Comparison of ENCODE assay signal across 19 cellular contexts in genomic region chr9:95783426-95783975, GRCh38.
A peak's percentile ranks its signal among the peaks of the same experiment; 100 is the strongest.
DNase-seq lines count a peak whose midpoint lies in the region; ATAC-seq, FAIRE-seq and TF ChIP-seq lines count a peak whose summit lies in the region.
"Had no signal": no experiment of that assay in that cellular context is flagged by ENCODE, and none has a peak within 500 bp of the region (broad histone marks: within the 10 kb centered on the region; RNA-seq: fewer than 3 reads in every experiment).

No MANE protein-coding gene starts in this region.

- FAIRE-seq in RCC 7860 (lab: Jason Lieb, UNC) (peak; percentile 97), H1 (lab: Jason Lieb, UNC) (no peak)

- H3K9ac ChIP-seq in H1 (replicated peaks in 1 of 4; ENCODE audit: extremely low read depth in 1 of 4, low read depth in 3 of 4, low read length in 3 of 4), result no peak overlapping the region

- H2BK12ac ChIP-seq in H1 (ENCODE audit: low read depth, low read length), result 0 out of 2 replicates have a peak overlapping the region, but pooled peaks have one; percentile 13

- no peak overlapping the region for H2BK15ac ChIP-seq in H1 (ENCODE audit: low read length)

- DNase-seq in H4 (ENCODE audit: low spot score) (peak; percentile 85), RCC 7860 (ENCODE audit: low spot score) (peak; percentile 85), H1 (ENCODE audit: low read depth in 1 of 2, low spot score in 2 of 2) (peak in 1 of 2 experiments; percentile 45), osteoblast (ENCODE audit: insufficient read length, low spot score, missing footprints) (peak; percentile 96), C1 segment of cervical spinal cord (lab: John Stamatoyannopoulos, UW) (no peak), NCI-H69 (lab: John Stamatoyannopoulos, UW) (no peak), SKM-1 (lab: John Stamatoyannopoulos, UW; ENCODE audit: unreplicated experiment) (no peak)
- DNase-seq: activated CD8-positive, alpha-beta memory T cell treated with anti-CD3 and anti-CD28 coated beads, Interleukin-2, amount 50 U/mL, for 48 hours; activated naive CD4-positive, alpha-beta T cell treated with Interleukin-2 at 50 U/mL for 16 hours; esophagus squamous epithelium; HFFc6; kidney glomerular epithelial cell; NCI-H2171 treated with DMSO at 0.1 percent for 48 hours; right cardiac atrium; SHP77 treated with DMSO at 0.1 percent for 48 hours had no signal

- WGBS in H1 (ENCODE audit: extremely low coverage in 1 of 2, insufficient coverage in 1 of 2, insufficient read length in 1 of 2, insufficient replicate concordance in 2 of 2, low coverage in 1 of 2, low lambda C conversion rate in 2 of 2, missing lambda C conversion rate in 1 of 2), 2 experiments, result 85% methylated on average over 13 of the region's 17 CpGs; no CpG with 5 or more reads in 1 of the 2 experiments

- no peak overlapping the region for H3K4ac ChIP-seq in H1 (replicated peaks; ENCODE audit: insufficient read length, low read depth, low read length)

- H3K36me3 ChIP-seq in H1 (ENCODE audit: control insufficient read depth in 2 of 4, insufficient read depth in 4 of 4, low read length in 3 of 4) (no peaks in the 10 kb centered on the region), osteoblast (ENCODE audit: insufficient read depth, low read length) (no peaks in the 10 kb centered on the region)
- H3K36me3 ChIP-seq: esophagus squamous epithelium, neutrophil, suprapubic skin had no signal

- ATAC-seq in GM21619 (IDR thresholded peaks at IDR 0.05; ENCODE audit: unreplicated experiment), result no peak

- H2AFZ ChIP-seq in H1 (ENCODE audit: low read length) (no peak overlapping the region), osteoblast (ENCODE audit: low read length) (peak overlapping the region; percentile 82)
- H2AFZ ChIP-seq: hepatocyte had no signal

- no peaks in the 10 kb centered on the region for H3K9me3 ChIP-seq in H1 (ENCODE audit: insufficient read depth in 2 of 2, low read depth in 1 of 2, low read length in 1 of 2)
- H3K9me3 ChIP-seq in osteoblast (ENCODE audit: low read depth, low read length), result no peaks in the 10 kb centered on the region
- H3K9me3 ChIP-seq: esophagus squamous epithelium, neutrophil, suprapubic skin had no signal

- peak overlapping the region; percentile 15; the same call in 1 of the 2 replicates for H2BK20ac ChIP-seq in H1 (ENCODE audit: low read length)

- H3K4me2 ChIP-seq in H1 (ENCODE audit: insufficient read depth in 1 of 2, low read depth in 2 of 2, low read length in 2 of 2), result no peak overlapping the region
- H3K4me2 ChIP-seq in osteoblast (ENCODE audit: insufficient read depth, low read length), result peak overlapping the region; percentile 60
- H3K4me2 ChIP-seq: hepatocyte had no signal

- H3K23ac ChIP-seq in H1 (ENCODE audit: insufficient read length), result no peak overlapping the region

- H3K79me1 ChIP-seq in H1 (ENCODE audit: low read depth, low read length), result no peaks in the 10 kb centered on the region

- 0 out of 2 replicates have a peak overlapping the region, but pooled peaks have one; percentile 74 for H4K8ac ChIP-seq in H1 (ENCODE audit: extremely low read depth, insufficient read depth, low read length)

- H3K4me1 ChIP-seq in H1 (replicated peaks in 1 of 4; ENCODE audit: control insufficient read depth in 3 of 4, insufficient read depth in 4 of 4, low read length in 3 of 4), result peaks cover 0 to 3% (median 1%) of the 10 kb centered on the region in 4 experiments; a peak in 2 of 7 replicates
- peaks cover 13% of the 10 kb centered on the region for H3K4me1 ChIP-seq in osteoblast (ENCODE audit: insufficient read depth, low read length)
- H3K4me1 ChIP-seq: suprapubic skin had no signal

- peak overlapping the region; percentile 24; the same call in 1 of the 2 replicates for H3K18ac ChIP-seq in H1 (ENCODE audit: extremely low read depth, low read length)

- POLR2A ChIA-PET in H1 (lab: Charles Lee; ENCODE audit: partially characterized antibody), result interaction anchor here (0.8 to 2.7 kb wide), 2 partner anchors 11 to 92 kb away, joined by 3 to 9 read pairs; partner anchors contain the start of gene ERCC6L2

- CTCF ChIA-PET in H1 (lab: Charles Lee; ENCODE audit: partially characterized antibody), result interaction anchor here (1.8 kb wide), 1 partner anchor 12 kb away, joined by 4 read pairs; no protein-coding TSS in a partner anchor

- peak in 1 of 2 experiments; percentile 4; a peak in 1 of 4 replicates for TF ChIP-seq RAD21 in H1 (IDR thresholded peaks at IDR 0.05 in 1 of 2, conservative IDR thresholded peaks at IDR 0.05 in 1 of 2; ENCODE audit: low read depth in 2 of 2, low read length in 2 of 2)

- no peak overlapping the region for H3K4me3 ChIP-seq in H1 (ENCODE audit: extremely low read depth in 1 of 4, insufficient read depth in 2 of 4, low read depth in 3 of 4, low read length in 4 of 4)
- H3K4me3 ChIP-seq in osteoblast (ENCODE audit: insufficient read depth, low read length), result peak overlapping the region; percentile 50
- H3K4me3 ChIP-seq: esophagus squamous epithelium, hepatocyte, suprapubic skin had no signal

- H2AK5ac ChIP-seq in H1 (ENCODE audit: low read depth, low read length), result no peak overlapping the region

- H4K91ac ChIP-seq in H1 (replicated peaks; ENCODE audit: insufficient read length, low read length), result no peak overlapping the region

- H3K14ac ChIP-seq in H1 (ENCODE audit: insufficient read length), result no peak overlapping the region

- TF ChIP-seq POLR2A in H1 (IDR thresholded peaks at IDR 0.05; ENCODE audit: control extremely low read depth in 1 of 2, low read depth in 2 of 2, low read length in 2 of 2), result no peak

- H2BK5ac ChIP-seq in H1 (ENCODE audit: low read depth, low read length), result peak overlapping the region; percentile 49; the same call in 1 of the 2 replicates

- H3K27me3 ChIP-seq in H1 (replicated peaks in 1 of 4; ENCODE audit: control insufficient read depth in 3 of 4, extremely low read depth in 1 of 4, insufficient read depth in 3 of 4, low read length in 3 of 4), result no peaks in the 10 kb centered on the region
- peaks cover 17% of the 10 kb centered on the region for H3K27me3 ChIP-seq in osteoblast (ENCODE audit: insufficient read depth, low read length)
- H3K27me3 ChIP-seq: hepatocyte, neutrophil had no signal

- TF ChIP-seq EP300 in H1 (IDR thresholded peaks at IDR 0.05; ENCODE audit: borderline replicate concordance in 1 of 2, low read depth in 2 of 2, low read length in 2 of 2), result no peak

- H3K27ac ChIP-seq in H1 (ENCODE audit: low read depth, low read length), result no peak overlapping the region
- peak overlapping the region; percentile 26 for H3K27ac ChIP-seq in osteoblast (ENCODE audit: low read depth, low read length)
- H3K27ac ChIP-seq: esophagus squamous epithelium, hepatocyte, neutrophil, suprapubic skin had no signal

- H3K23me2 ChIP-seq in H1 (ENCODE audit: low read depth, low read length), result no peaks in the 10 kb centered on the region

- no peaks in the 10 kb centered on the region for H4K20me1 ChIP-seq in H1 (replicated peaks in 1 of 2; ENCODE audit: control insufficient read depth in 1 of 2, insufficient read depth in 2 of 2, low read length in 2 of 2)
- no peaks in the 10 kb centered on the region for H4K20me1 ChIP-seq in osteoblast (ENCODE audit: insufficient read depth, low read length)

- no peak overlapping the region for H2BK120ac ChIP-seq in H1 (replicated peaks; ENCODE audit: low read depth, low read length)

- no peak overlapping the region for H3K56ac ChIP-seq in H1 (replicated peaks; ENCODE audit: insufficient read length, low read depth, low read length)

- TF ChIP-seq CTCF in H1 (IDR thresholded peaks at IDR 0.05; ENCODE audit: control extremely low read depth in 1 of 3, insufficient read depth in 1 of 3, low read depth in 1 of 3, low read length in 3 of 3) (no peak), osteoblast (IDR thresholded peaks at IDR 0.05; ENCODE audit: extremely low read depth, low read depth, low read length) (no peak)

- no peak overlapping the region for H4K5ac ChIP-seq in H1 (ENCODE audit: insufficient read length, low read depth, low read length)

- no peaks in the 10 kb centered on the region for H3K79me2 ChIP-seq in H1 (ENCODE audit: control insufficient read depth in 1 of 2, insufficient read depth in 2 of 2, low read length in 2 of 2)
- H3K79me2 ChIP-seq in osteoblast (ENCODE audit: insufficient read depth, low read length), result no peaks in the 10 kb centered on the region
- H3K79me2 ChIP-seq: hepatocyte had no signal

TF ChIP-seq in H1, 55 proteins besides CTCF, POLR2A, EP300 and RAD21 (continues in another document):
- no peak for TF ChIP-seq NANOG (IDR thresholded peaks at IDR 0.05; ENCODE audit: insufficient read depth, low read depth, low read length, poor library complexity, severe bottlenecking)
- TF ChIP-seq BCL11A (IDR thresholded peaks at IDR 0.05; ENCODE audit: low read depth in 2 of 2, low read length in 2 of 2), result no peak
- TF ChIP-seq EGR1 (IDR thresholded peaks at IDR 0.05; ENCODE audit: borderline replicate concordance, low read depth, low read length), result no peak
- TF ChIP-seq TEAD4 (IDR thresholded peaks at IDR 0.05; ENCODE audit: low read depth, low read length), result no peak
- TF ChIP-seq E2F6 (IDR thresholded peaks at IDR 0.05), result no peak
- no peak for TF ChIP-seq SP4 (IDR thresholded peaks at IDR 0.05; ENCODE audit: low read length)
- no peak for TF ChIP-seq JUND (IDR thresholded peaks at IDR 0.05; ENCODE audit: low read length)
- TF ChIP-seq BRCA1 (IDR thresholded peaks at IDR 0.05; ENCODE audit: low read depth, low read length), result no peak
- no peak for TF ChIP-seq KDM1A (IDR thresholded peaks at IDR 0.05; ENCODE audit: borderline replicate concordance, low read length)
- no peak for TF ChIP-seq SP1 (IDR thresholded peaks at IDR 0.05; ENCODE audit: low read depth, low read length)
- no peak for TF ChIP-seq RXRA (IDR thresholded peaks at IDR 0.05; ENCODE audit: insufficient read depth, low read depth, low read length)
- TF ChIP-seq POU5F1 (IDR thresholded peaks at IDR 0.05; ENCODE audit: low read depth, low read length), result no peak
- TF ChIP-seq ATF2 (IDR thresholded peaks at IDR 0.05; ENCODE audit: low read length), result no peak

Comparison
In these comparisons a context has a peak if more than half of its experiments do, and no peak if none do; other contexts are left out.
1. DNase-seq: peak in H4 (single experiment), RCC 7860 (single experiment) and osteoblast (single experiment); none in C1 segment of cervical spinal cord (0 of 14), NCI-H69 (single experiment) and SKM-1 (single experiment).